Comparison of ENCODE assay signal across 35 cellular contexts in genomic region chr15:78110096-78110495, GRCh38. TPM values are rescaled to one million over a fixed set of nuclear protein-coding genes. Genes with fewer than 3 reads are reported as not detected.
"Had no signal": no experiment of that assay in that cellular context is flagged by ENCODE, and none has a peak within 500 bp of the region (broad histone marks: within the 10 kb centered on the region; RNA-seq: fewer than 3 reads in every experiment).

No MANE protein-coding gene starts in this region.

- H3K4me3 ChIP-seq: colonic mucosa, gastrocnemius medialis, hepatocyte, left lung, prostate gland, right atrium auricular region, skin epidermis, stomach, thyroid gland had no signal

- H3K4me1 ChIP-seq: colonic mucosa, gastrocnemius medialis, prostate gland, right atrium auricular region, thyroid gland had no signal

- H3K9me3 Mint-ChIP-seq: dendritic cell treated with granulocyte-macrophage colony-stimulating factor and Interleukin-4, amounts not matched to agents 40 ng/mL and 50 ng/mL, for 4 days; endodermal cell; naive thymus-derived CD8-positive, alpha-beta T cell; stimulated activated effector memory CD8-positive, alpha-beta T cell treated with anti-CD3 and anti-CD28 coated beads, Interleukin-12 subunit alpha, Interleukin-12 subunit beta, amount 100 ng/mL, for 72 hours; type B pancreatic cell had no signal

- H3K36me3 Mint-ChIP-seq: naive thymus-derived CD8-positive, alpha-beta T cell; type B pancreatic cell had no signal

- H3K4me3 Mint-ChIP-seq: dendritic cell treated with granulocyte-macrophage colony-stimulating factor and Interleukin-4, amounts not matched to agents 40 ng/mL and 50 ng/mL, for 4 days; endodermal cell; naive thymus-derived CD8-positive, alpha-beta T cell; stimulated activated effector memory CD8-positive, alpha-beta T cell treated with anti-CD3 and anti-CD28 coated beads, Interleukin-12 subunit alpha, Interleukin-12 subunit beta, amount 100 ng/mL, for 72 hours; type B pancreatic cell had no signal

- H3K27ac Mint-ChIP-seq: dendritic cell treated with granulocyte-macrophage colony-stimulating factor and Interleukin-4, amounts not matched to agents 40 ng/mL and 50 ng/mL, for 4 days; endodermal cell; stimulated activated effector memory CD8-positive, alpha-beta T cell treated with anti-CD3 and anti-CD28 coated beads, Interleukin-12 subunit alpha, Interleukin-12 subunit beta, amount 100 ng/mL, for 72 hours; type B pancreatic cell had no signal

- H3K27me3 Mint-ChIP-seq: naive thymus-derived CD8-positive, alpha-beta T cell; type B pancreatic cell had no signal

- DNase-seq: caudate nucleus; cerebellar nuclear complex; colonic mucosa; effector CD8-positive, alpha-beta T cell; endodermal cell; foreskin fibroblast; gastrocnemius medialis; head of caudate nucleus; left cardiac atrium; mammary epithelial cell; naive thymus-derived CD8-positive, alpha-beta T cell; stimulated activated CD4-positive, alpha-beta T cell treated with anti-CD3 and anti-CD28 coated beads, Interleukin-12 subunit alpha, Interleukin-12 subunit beta, amount 100 ng/mL, for 4 hours; stimulated activated CD4-positive, alpha-beta T cell treated with anti-CD3 and anti-CD28 coated beads, Interleukin-2, amount 100 ng/mL, for 24 hours; stimulated activated CD4-positive, alpha-beta T cell treated with anti-CD3 and anti-CD28 coated beads, Interleukin-4, amount 100 ng/mL, for 24 hours; stimulated activated naive CD4-positive, alpha-beta T cell treated with Interleukin-2 at 50 U/mL for 16 hours; stomach; thyroid gland had no signal

- H3K36me3 ChIP-seq: colonic mucosa, gastrocnemius medialis, left lung, prostate gland, right atrium auricular region, stomach, thyroid gland had no signal

- H3K27ac ChIP-seq: colonic mucosa, epithelial cell of prostate, gastrocnemius medialis, hepatocyte, left lung, prostate gland, right atrium auricular region, skin epidermis, stomach, thyroid gland had no signal

- ATAC-seq: esophagus mucosa; gastrocnemius medialis; left cardiac atrium; left lung; naive thymus-derived CD8-positive, alpha-beta T cell; stimulated activated effector memory CD8-positive, alpha-beta T cell treated with anti-CD3 and anti-CD28 coated beads, Interleukin-12 subunit alpha, Interleukin-12 subunit beta, amount 100 ng/mL, for 72 hours had no signal

- H3K9me3 ChIP-seq: colonic mucosa, gastrocnemius medialis, left lung, prostate gland, right atrium auricular region, stomach, thyroid gland had no signal

- H3K27me3 ChIP-seq: colonic mucosa, gastrocnemius medialis, hepatocyte, left lung, right atrium auricular region, stomach, thyroid gland had no signal

RNA-seq across cellular contexts. Expression of gene SH2D7, which starts 17.7 kb away (rescaled TPM):
- total RNA-seq: endodermal cell; esophagus mucosa; gastrocnemius medialis; glomerular endothelial cell; hepatocyte; kidney epithelial cell; left cardiac atrium; left lung; lower leg skin; mammary epithelial cell; mesenteric fat pad; naive thymus-derived CD8-positive, alpha-beta T cell; osteocyte; right atrium auricular region; subcutaneous adipose tissue; temporal lobe; thyroid gland had no signal
- polyA plus RNA-seq: mammary epithelial cell, neural cell, stomach had no signal
